ENCODE assay signal across 22 cellular contexts in the genomic region with DNA sequence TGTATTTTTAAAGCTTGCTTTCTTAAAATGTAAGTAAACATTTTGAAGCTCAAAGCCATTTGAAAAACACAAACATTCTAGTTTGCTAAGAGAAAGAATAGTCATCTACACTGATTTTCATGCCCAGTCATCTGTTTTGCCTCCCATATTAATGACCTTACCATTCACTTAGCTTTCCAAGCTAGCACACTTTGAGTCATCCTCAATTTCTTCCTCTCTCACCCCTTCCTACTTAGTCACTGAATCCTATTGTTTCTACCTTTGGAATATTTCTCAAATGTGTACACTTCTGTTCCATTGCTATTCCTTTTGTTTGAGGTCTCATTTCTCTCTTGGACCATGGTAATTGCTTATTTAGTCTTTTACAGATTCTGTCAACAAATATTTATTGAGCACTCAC. TPM values are rescaled to one million over a fixed set of nuclear protein-coding genes. Genes with fewer than 3 reads are reported as not detected.
"Had no signal": no experiment of that assay in that cellular context is flagged by ENCODE, and none has a peak within 500 bp of the region (broad histone marks: within the 10 kb centered on the region; RNA-seq: fewer than 3 reads in every experiment).

No MANE protein-coding gene starts in this region.

- H3K4me3 ChIP-seq: esophagus squamous epithelium, lung, pancreas, spleen, upper lobe of right lung had no signal

- DNase-seq: activated CD4-positive, alpha-beta T cell treated with anti-CD3 and anti-CD28 coated beads, Interleukin-2, amount 50 U/mL, for 4 hours; activated effector memory CD4-positive, alpha-beta T cell treated with anti-CD3 and anti-CD28 coated beads, Interleukin-2, amount 50 U/mL, for 16 hours; activated naive CD4-positive, alpha-beta T cell treated with anti-CD3 and anti-CD28 coated beads, Interleukin-2, amount 50 U/mL, for 16 hours; activated T-cell treated with anti-CD3 and anti-CD28 coated beads, Interleukin-2, amount 50 U/mL, for 72 hours; aorta; brain microvascular endothelial cell; cerebellar nuclear complex; cortex of kidney; esophagus squamous epithelium; foreskin melanocyte; glutamatergic neuron; hippocampal formation; pancreas; spleen; stimulated activated CD8-positive, alpha-beta memory T cell treated with anti-CD3 and anti-CD28 coated beads, Interleukin-4, amount 100 ng/mL, for 48 hours; stimulated activated naive CD4-positive, alpha-beta T cell; upper lobe of right lung had no signal

- ATAC-seq: activated T-cell treated with anti-CD3 and anti-CD28 coated beads, Interleukin-2, amount 50 U/mL, for 72 hours; natural killer cell treated with Interleukin-12 subunit alpha and Interleukin-12 subunit beta and Interleukin-15 and Interleukin-18, amount 100 ng/mL, for 72 hours; pancreas; sciatic nerve; upper lobe of right lung had no signal

RNA-seq across cellular contexts. Expression of gene HS6ST3, which starts 7.3 kb away (rescaled TPM):
- total RNA-seq: activated CD8-positive, alpha-beta memory T cell treated with anti-CD3 and anti-CD28 coated beads for 36 hours; activated T-cell treated with anti-CD3 and anti-CD28 coated beads, Interleukin-2, amount 50 U/mL, for 72 hours; left lobe of liver; natural killer cell treated with Interleukin-12 subunit alpha and Interleukin-12 subunit beta and Interleukin-15 and Interleukin-18, amount 100 ng/mL, for 72 hours; spleen; upper lobe of right lung had no signal

RNA-seq across cellular contexts. Expression of gene UGGT2, which starts 29.4 kb away (rescaled TPM):
- total RNA-seq: activated CD8-positive, alpha-beta memory T cell treated with anti-CD3 and anti-CD28 coated beads for 36 hours had no signal
